1 cellular context compared by ENCODE assay signal in genomic region chr3:194714564-194714963, GRCh38.
TF ChIP-seq lines count a peak whose summit lies in the region.

No MANE protein-coding gene starts in this region.

TF ChIP-seq in endothelial cell of umbilical vein, 7 proteins besides CTCF, POLR2A, EP300 and RAD21:
- TF ChIP-seq POLR2AphosphoS5 (IDR thresholded peaks at IDR 0.05; ENCODE audit: insufficient read depth, low read depth, low read length) (no peak), FOS (IDR thresholded peaks at IDR 0.05; ENCODE audit: borderline replicate concordance, insufficient read depth, low read length) (no peak), EZH2 (IDR thresholded peaks at IDR 0.05; ENCODE audit: borderline replicate concordance, low read depth, low read length, severe bottlenecking) (no peak), GATA2 (IDR thresholded peaks at IDR 0.05; ENCODE audit: insufficient read depth, insufficient read length, low read depth, low read length) (no peak), MAX (IDR thresholded peaks at IDR 0.05; ENCODE audit: insufficient read depth, insufficient read length) (no peak), MYC (IDR thresholded peaks at IDR 0.05; ENCODE audit: low read depth, low read length) (no peak), JUN (IDR thresholded peaks at IDR 0.05; ENCODE audit: borderline replicate concordance, insufficient read depth, insufficient read length, low read depth) (no peak)
